ENCODE assay signal across 8 cellular contexts in genomic region chr2:216498418-216499413, GRCh38. TPM values are rescaled to one million over a fixed set of nuclear protein-coding genes. Genes with fewer than 3 reads are reported as not detected.
DNase-seq lines count a peak whose midpoint lies in the region; ATAC-seq, FAIRE-seq and TF ChIP-seq lines count a peak whose summit lies in the region.

Gene RPL37A (plus strand): TSS chr2:216498844. CDS start chr2:216498875, 31 bp downstream.

- H3K27ac ChIP-seq in astrocyte (ENCODE audit: low read depth, low read length) (peak within 1 kb of the TSS; percentile 83), rectal smooth muscle tissue (ENCODE audit: low read depth, low read length) (peak within 1 kb of the TSS; percentile 69), aorta (ENCODE audit: low read depth in 1 of 2, low read length in 2 of 2) (peak within 1 kb of the TSS in 1 of 2 donors; percentile 75)

- peaks cover 63% of the 10 kb centered on the region for H3K79me2 ChIP-seq in astrocyte (ENCODE audit: insufficient read depth, low read length)

- peak; percentile 43 for FAIRE-seq in astrocyte (lab: Jason Lieb, UNC)

- H3K4me1 ChIP-seq in astrocyte (ENCODE audit: insufficient read depth, low read length) (peaks cover 42% of the 10 kb centered on the region), rectal smooth muscle tissue (ENCODE audit: control insufficient read depth, insufficient read depth, low read length) (peaks cover 17% of the 10 kb centered on the region), aorta (ENCODE audit: control insufficient read depth in 1 of 2, insufficient read depth in 2 of 2, low read length in 2 of 2) (no peaks in the 10 kb centered on the region)

- H3K4me3 Mint-ChIP-seq in astrocyte (ENCODE audit: unreplicated experiment), result peak within 1 kb of the TSS; percentile 94

- no peaks in the 10 kb centered on the region for H3K9me3 ChIP-seq in astrocyte (ENCODE audit: insufficient read depth, low read depth, low read length)
- no peaks in the 10 kb centered on the region for H3K9me3 ChIP-seq in aorta (ENCODE audit: control insufficient read depth, low read length)

- WGBS in aorta, 2 donors, result 0 to 1% methylated on average over 55 of the region's 55 CpGs

- peak within 1 kb of the TSS; percentile 91 for H3K4me2 ChIP-seq in astrocyte (ENCODE audit: low read length)

- peaks cover 46% of the 10 kb centered on the region for H3K36me3 ChIP-seq in astrocyte (ENCODE audit: insufficient read depth, low read length)
- peaks cover 24% of the 10 kb centered on the region for H3K36me3 ChIP-seq in rectal smooth muscle tissue (ENCODE audit: control insufficient read depth, insufficient read depth, low read length)
- peaks cover 0 to 3% of the 10 kb centered on the region in 2 donors for H3K36me3 ChIP-seq in aorta (ENCODE audit: control insufficient read depth in 1 of 2, insufficient read depth in 2 of 2, low read length in 1 of 2)

- no peak for TF ChIP-seq CTCF in astrocyte (IDR thresholded peaks at IDR 0.05; ENCODE audit: insufficient read depth, low read depth, low read length)

- DNase-seq in NCI-H2029 (lab: John Stamatoyannopoulos, UW), result peak; percentile 88
- DNase-seq in T-helper 22 cell (ENCODE audit: low read depth), result peak; percentile 80
- peak; percentile 93 for DNase-seq in astrocyte (ENCODE audit: low read depth)
- DNase-seq in hepatic stellate cell (ENCODE audit: low spot score), result peak; percentile 89
- peak; percentile 96 to 97 for DNase-seq in aorta

- intact Hi-C loops in aorta (cut with DNase I), result no loop called here

- H3K4me1 Mint-ChIP-seq in astrocyte (ENCODE audit: low read depth, unreplicated experiment), result peaks cover 49% of the 10 kb centered on the region

- peaks cover 50% of the 10 kb centered on the region for H4K20me1 ChIP-seq in astrocyte (ENCODE audit: insufficient read depth, low read length)

- H3K27me3 ChIP-seq in astrocyte (ENCODE audit: insufficient read depth, low read length), result no peaks in the 10 kb centered on the region
- H3K27me3 ChIP-seq in rectal smooth muscle tissue (ENCODE audit: control insufficient read depth, insufficient read depth, low read length), result no peaks in the 10 kb centered on the region
- H3K27me3 ChIP-seq in aorta (ENCODE audit: control insufficient read depth in 1 of 2, insufficient read depth in 2 of 2, low read length in 1 of 2), result no peaks in the 10 kb centered on the region

- H3K9ac ChIP-seq in astrocyte (ENCODE audit: low read length) (peak within 1 kb of the TSS; percentile 99), rectal smooth muscle tissue (ENCODE audit: low read length) (peak within 1 kb of the TSS; percentile 94)

- peak; percentile 100 for TF ChIP-seq POLR2A in GM18505 (IDR thresholded peaks at IDR 0.05; ENCODE audit: borderline replicate concordance, extremely low read depth, insufficient read depth, insufficient read length)

- H3K4me3 ChIP-seq in astrocyte (ENCODE audit: insufficient read depth, low read depth, low read length) (peak within 1 kb of the TSS; percentile 99), rectal smooth muscle tissue (ENCODE audit: low read length) (peak within 1 kb of the TSS; percentile 77), aorta (ENCODE audit: low read length in 2 of 2) (peak within 1 kb of the TSS; percentile 42 to 63)

- no peaks in the 10 kb centered on the region for H3K9me3 Mint-ChIP-seq in astrocyte (ENCODE audit: unreplicated experiment)

- peak; percentile 90 for ATAC-seq in GM18505 (IDR thresholded peaks at IDR 0.05; ENCODE audit: unreplicated experiment)
- peak; percentile 86 for ATAC-seq in HG02973 (IDR thresholded peaks at IDR 0.05; ENCODE audit: unreplicated experiment)
- ATAC-seq in aorta (ENCODE audit: low FRiP score), result peak; percentile 98

- no peaks in the 10 kb centered on the region for H3K27me3 Mint-ChIP-seq in astrocyte (ENCODE audit: low read depth, unreplicated experiment)

- H3K36me3 Mint-ChIP-seq in astrocyte (ENCODE audit: low read depth, unreplicated experiment), result peaks cover 33% of the 10 kb centered on the region

- H3K27ac Mint-ChIP-seq in astrocyte (ENCODE audit: unreplicated experiment), result peak within 1 kb of the TSS; percentile 94

- H2AFZ ChIP-seq in astrocyte (ENCODE audit: low read depth, low read length), result peak within 1 kb of the TSS; percentile 90

RNA-seq across cellular contexts. Expression of gene RPL37A, which starts in this region (rescaled TPM):
- 2,566 and 2,632 TPM in 2 replicates for total RNA-seq in astrocyte
- total RNA-seq in aorta, result 1,000 to 10,000 TPM; 1,684 to 1,766 TPM
- 1,000 to 10,000 TPM; 4,723 to 6,118 TPM for polyA plus RNA-seq in aorta
